12 cellular contexts compared by ENCODE assay signal in the genomic region with DNA sequence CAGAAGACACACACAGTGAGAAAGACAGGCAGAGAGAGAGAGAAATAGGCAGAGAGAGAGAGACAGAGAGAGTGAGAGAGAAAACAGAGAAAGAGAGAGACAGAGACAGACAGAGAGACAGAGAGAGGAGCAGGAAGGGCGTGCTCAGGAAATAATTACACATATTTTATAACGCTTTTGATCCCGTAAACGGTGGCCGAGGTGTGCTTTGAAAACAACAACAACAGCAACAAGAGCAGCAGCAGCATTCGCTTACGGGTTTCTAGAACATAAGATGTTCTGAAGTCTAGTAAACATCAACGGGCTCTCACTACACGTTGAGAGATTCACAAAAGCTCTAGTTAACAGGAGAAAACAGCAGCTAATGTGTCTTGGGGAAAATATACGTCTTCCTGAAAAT.
A peak's percentile ranks its signal among the peaks of the same experiment; 100 is the strongest.
DNase-seq lines count a peak whose midpoint lies in the region; TF ChIP-seq lines count a peak whose summit lies in the region.
"Had no signal": no experiment of that assay in that cellular context is flagged by ENCODE, and none has a peak within 500 bp of the region (broad histone marks: within the 10 kb centered on the region; RNA-seq: fewer than 3 reads in every experiment).

No MANE protein-coding gene starts in this region.

- peak; percentile 1 for DNase-seq in fibroblast of mammary gland (ENCODE audit: low read depth)
- DNase-seq in renal cortical epithelial cell (ENCODE audit: low read depth): peak; percentile 1
- no peak for DNase-seq in cerebellar nuclear complex (lab: John Stamatoyannopoulos, UW)
- no peak for DNase-seq in activated CD8-positive, alpha-beta memory T cell treated with anti-CD3 and anti-CD28 coated beads, Interleukin-2, amount 50 U/mL, for 4 hours
- DNase-seq in foreskin melanocyte: no peak
- DNase-seq in HPDE6-E6E7 (ENCODE audit: extremely low spot score): no peak
- DNase-seq: activated CD8-positive, alpha-beta memory T cell treated with anti-CD3 and anti-CD28 coated beads for 24 hours; activated naive CD8-positive, alpha-beta T cell treated with anti-CD3 and anti-CD28 coated beads, Interleukin-2, amount 10 ng/mL, durations not matched to agents 7 days and 5 days; effector memory CD8-positive, alpha-beta T cell; stimulated activated CD4-positive, alpha-beta T cell treated with anti-CD3 and anti-CD28 coated beads, Interleukin-2, amount 100 ng/mL, for 48 hours had no signal

- H3K4me2 ChIP-seq in DOHH2 (ENCODE audit: low read length): peak overlapping the region; percentile 67
- H3K4me2 ChIP-seq in OCI-LY1 (ENCODE audit: low read length): peak overlapping the region; percentile 92

- H2AFZ ChIP-seq in OCI-LY1 (ENCODE audit: low read length): no peak overlapping the region

- TF ChIP-seq CTCF in DOHH2 (IDR thresholded peaks at IDR 0.05; ENCODE audit: low read depth, low read length, poor library complexity, severe bottlenecking): no peak
- no peak for TF ChIP-seq CTCF in OCI-LY1 (IDR thresholded peaks at IDR 0.05; ENCODE audit: low read length)
- TF ChIP-seq CTCF in fibroblast of mammary gland (conservative IDR thresholded peaks at IDR 0.05; ENCODE audit: control insufficient read depth, insufficient read depth, low read depth, low read length): no peak

- H3F3A ChIP-seq in DOHH2 (ENCODE audit: control insufficient read depth, insufficient read depth): no peaks in the 10 kb centered on the region
- H3F3A ChIP-seq in OCI-LY1 (ENCODE audit: insufficient read depth, low read length): peaks cover 3% of the 10 kb centered on the region; the same call in 1 of the 2 replicates

- H3K9ac ChIP-seq in OCI-LY1 (ENCODE audit: low read length): peak overlapping the region; percentile 75

- no peaks in the 10 kb centered on the region for H3K79me2 ChIP-seq in DOHH2 (ENCODE audit: control insufficient read depth, low read length)
- H3K79me2 ChIP-seq in OCI-LY1 (ENCODE audit: insufficient read depth, low read length): no peaks in the 10 kb centered on the region

- H3K9me3 ChIP-seq in DOHH2 (ENCODE audit: control insufficient read depth, insufficient read depth, low read length) (no peaks in the 10 kb centered on the region), OCI-LY1 (ENCODE audit: low read length) (no peaks in the 10 kb centered on the region)

- H3K27ac ChIP-seq in DOHH2 (ENCODE audit: low read depth, low read length) (peak overlapping the region; percentile 47), OCI-LY1 (ENCODE audit: low read depth, low read length, poor library complexity, severe bottlenecking) (peak overlapping the region; percentile 94)

- H3K4me1 ChIP-seq in DOHH2 (ENCODE audit: control insufficient read depth, low read length) (peaks cover 48% of the 10 kb centered on the region), OCI-LY1 (ENCODE audit: insufficient read depth, low read length, severe bottlenecking) (peaks cover 52% of the 10 kb centered on the region)

- no peaks in the 10 kb centered on the region for H3K9me2 ChIP-seq in DOHH2 (replicated peaks; ENCODE audit: control insufficient read depth, low read length)
- H3K9me2 ChIP-seq in OCI-LY1 (ENCODE audit: low read depth, low read length): no peaks in the 10 kb centered on the region

- H3K4me3 ChIP-seq in DOHH2 (ENCODE audit: low read length): peak overlapping the region; percentile 53
- peak overlapping the region; percentile 58 for H3K4me3 ChIP-seq in OCI-LY1 (ENCODE audit: low read depth, low read length, poor library complexity, severe bottlenecking)
- no peak overlapping the region for H3K4me3 ChIP-seq in fibroblast of mammary gland (ENCODE audit: control insufficient read depth, low read depth, low read length)

- H3K27me3 ChIP-seq in DOHH2 (ENCODE audit: control insufficient read depth, low read length) (no peaks in the 10 kb centered on the region), OCI-LY1 (ENCODE audit: insufficient read depth, low read length) (no peaks in the 10 kb centered on the region)

- H4K20me1 ChIP-seq in DOHH2 (ENCODE audit: control insufficient read depth, insufficient read depth, low read depth, low read length): no peaks in the 10 kb centered on the region
- H4K20me1 ChIP-seq in OCI-LY1 (ENCODE audit: insufficient read depth, low read length): no peaks in the 10 kb centered on the region

- H3K36me3 ChIP-seq in DOHH2 (ENCODE audit: control insufficient read depth, low read length) (no peaks in the 10 kb centered on the region), OCI-LY1 (ENCODE audit: insufficient read depth, low read length) (no peaks in the 10 kb centered on the region)

Comparison
In these comparisons a context has a peak if more than half of its experiments do, and no peak if none do; other contexts are left out.
1. DNase-seq: peak in fibroblast of mammary gland (single experiment) and renal cortical epithelial cell (single experiment); none in cerebellar nuclear complex (0 of 2), activated CD8-positive, alpha-beta memory T cell treated with anti-CD3 and anti-CD28 coated beads, Interleukin-2, amount 50 U/mL, for 4 hours (single experiment), foreskin melanocyte (single experiment) and HPDE6-E6E7 (single experiment).